ENCODE assay signal across 1 cellular context in genomic region chr1:187010571-187011309, GRCh38.
TF ChIP-seq lines count a peak whose summit lies in the region.

No MANE protein-coding gene starts in this region.

TF ChIP-seq in GM23338, 12 proteins besides CTCF, POLR2A, EP300 and RAD21 (continued from another document):
- TF ChIP-seq ZNF462 (CRISPR knock-in tag; IDR thresholded peaks at IDR 0.05) (no peak), ZNF331 (CRISPR knock-in tag; IDR thresholded peaks at IDR 0.05; ENCODE audit: low read depth) (no peak), ZNF114 (CRISPR knock-in tag; IDR thresholded peaks at IDR 0.05) (no peak), EZH2 (IDR thresholded peaks at IDR 0.05; ENCODE audit: low read depth, unreplicated experiment) (no peak)
